ENCODE assay signal across 9 cellular contexts in the genomic region with DNA sequence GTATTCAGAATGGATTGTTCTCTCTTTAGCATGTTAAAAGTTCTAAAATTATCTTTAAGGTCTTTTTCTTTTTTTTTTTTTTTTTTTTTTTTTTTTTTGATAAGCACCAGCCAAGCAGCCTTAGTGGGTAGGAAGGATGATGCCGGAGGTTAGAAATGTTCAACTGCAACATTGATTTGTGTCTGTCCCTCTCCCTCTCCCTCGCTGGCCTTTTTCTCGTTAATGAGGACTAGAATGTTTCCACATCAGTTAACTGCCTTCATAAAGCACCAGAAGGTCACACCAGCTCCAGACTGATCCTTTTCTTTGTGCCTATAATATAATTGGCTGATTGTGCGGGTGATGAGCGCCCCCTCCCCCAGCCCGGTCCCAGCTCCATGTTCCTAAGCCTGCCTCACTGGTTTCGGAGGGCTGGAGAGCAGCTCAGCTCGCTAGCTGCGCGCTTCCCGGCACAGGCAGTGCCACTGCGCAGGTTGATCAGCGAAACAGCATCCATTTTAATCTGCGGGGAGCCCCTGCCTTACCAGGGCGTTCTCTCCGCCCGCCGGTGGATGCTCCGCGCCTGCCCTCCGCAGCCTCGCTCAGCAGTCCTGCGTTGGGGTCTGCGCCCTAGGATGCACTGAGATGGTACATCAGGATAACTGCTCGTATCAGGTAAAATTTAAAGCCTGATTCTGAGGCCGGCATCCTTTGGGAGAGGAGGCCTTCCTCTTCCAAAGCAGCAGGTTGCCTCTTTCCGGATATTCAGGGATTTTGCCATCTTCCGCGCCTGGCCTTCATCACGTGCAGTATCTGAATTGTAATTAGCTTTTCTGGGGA. TPM values are rescaled to one million over a fixed set of nuclear protein-coding genes. Genes with fewer than 3 reads are reported as not detected.
A peak's percentile ranks its signal among the peaks of the same experiment; 100 is the strongest.
DNase-seq lines count a peak whose midpoint lies in the region; ATAC-seq and TF ChIP-seq lines count a peak whose summit lies in the region.
"Had no signal": no experiment of that assay in that cellular context is flagged by ENCODE, and none has a peak within 500 bp of the region (broad histone marks: within the 10 kb centered on the region; RNA-seq: fewer than 3 reads in every experiment).

SCHIP1 (plus strand) TSS at position 301 of the 819 bp plus-strand sequence.

- H3K79me2 ChIP-seq in GM23338 (replicated peaks; ENCODE audit: insufficient read depth), result peaks cover 39% of the 10 kb centered on the region

- ATAC-seq in GM23338 (peak; percentile 99), left ventricle myocardium superior (peak; percentile 72), HG03571 (IDR thresholded peaks at IDR 0.05; ENCODE audit: unreplicated experiment) (no peak)

- H3K4me1 Mint-ChIP-seq in GM23338, result peaks cover 31% of the 10 kb centered on the region
- H3K4me1 Mint-ChIP-seq in T-helper 2 cell treated with Interferon-gamma antibody and Interleukin-4, amounts not matched to agents 5 μg/mL and 100 μg/mL, for 36 hours (ENCODE audit: low read depth), result peaks cover 2% of the 10 kb centered on the region

- H3K4me3 Mint-ChIP-seq in GM23338, result peak within 1 kb of the TSS; percentile 81
- peak within 1 kb of the TSS; percentile 9 for H3K4me3 Mint-ChIP-seq in T-helper 2 cell treated with Interferon-gamma antibody and Interleukin-4, amounts not matched to agents 5 μg/mL and 100 μg/mL, for 36 hours

- peak; percentile 96 for DNase-seq in Ammon's horn (ENCODE audit: low spot score)
- peak; percentile 86 for DNase-seq in GM23338 (ENCODE audit: low spot score)
- DNase-seq in T-helper 2 cell treated with Interferon-gamma antibody and Interleukin-4, amounts not matched to agents 5 μg/mL and 100 μg/mL, for 36 hours (ENCODE audit: low spot score), result no peak
- peak; percentile 58 for DNase-seq in left ventricle myocardium superior
- DNase-seq in prostate gland (ENCODE audit: low spot score), result no peak
- DNase-seq in SHP77 treated with DMSO at 0.1 percent for 48 hours (lab: John Stamatoyannopoulos, UW), result no peak
- no peak for DNase-seq in effector CD4-positive, alpha-beta T cell
- DNase-seq: DND-41 had no signal

- TF ChIP-seq CTCF in GM23338 (conservative IDR thresholded peaks at IDR 0.05; ENCODE audit: low read depth in 2 of 2) (peak in 1 of 2 experiments; percentile 11; a peak in 1 of 4 replicates), prostate gland (IDR thresholded peaks at IDR 0.05) (no peak)

- intact Hi-C loops in left ventricle myocardium superior (cut with micrococcal nuclease) (no loop called here), prostate gland (cut with DNase I) (no loop called here)

- H3K27me3 Mint-ChIP-seq in GM23338 (ENCODE audit: insufficient read depth, low read depth, poor library complexity), result no peaks in the 10 kb centered on the region
- H3K27me3 Mint-ChIP-seq in T-helper 2 cell treated with Interferon-gamma antibody and Interleukin-4, amounts not matched to agents 5 μg/mL and 100 μg/mL, for 36 hours (ENCODE audit: low read depth), result peaks cover 39% of the 10 kb centered on the region

- no peaks in the 10 kb centered on the region for H3K36me3 ChIP-seq in GM23338 (ENCODE audit: insufficient read depth)
- no peaks in the 10 kb centered on the region for H3K36me3 ChIP-seq in prostate gland

- peak within 1 kb of the TSS; percentile 93 for H3K27ac ChIP-seq in GM23338 (ENCODE audit: low read depth)
- peak within 1 kb of the TSS; percentile 3 to 42 for H3K27ac ChIP-seq in prostate gland

- WGBS in prostate gland, result 49% methylated on average over 30 of the region's 30 CpGs

- no peak for TF ChIP-seq POLR2A in prostate gland (IDR thresholded peaks at IDR 0.05)

- H3K9me3 ChIP-seq in prostate gland, result no peaks in the 10 kb centered on the region

- H2AFZ ChIP-seq in GM23338, result peak within 1 kb of the TSS; percentile 85

- no peaks in the 10 kb centered on the region for H3K27me3 ChIP-seq in GM23338 (ENCODE audit: insufficient read depth)
- no peaks in the 10 kb centered on the region for H3K27me3 ChIP-seq in prostate gland (replicated peaks; ENCODE audit: insufficient read depth)

- H4K20me1 ChIP-seq in GM23338 (replicated peaks; ENCODE audit: insufficient read depth), result no peaks in the 10 kb centered on the region

- H3K27ac Mint-ChIP-seq in GM23338, result peak within 1 kb of the TSS; percentile 92
- no peak within 1 kb of the TSS for H3K27ac Mint-ChIP-seq in T-helper 2 cell treated with Interferon-gamma antibody and Interleukin-4, amounts not matched to agents 5 μg/mL and 100 μg/mL, for 36 hours

- no peaks in the 10 kb centered on the region for H3K9me2 ChIP-seq in GM23338 (ENCODE audit: insufficient read depth)

- H3K4me3 ChIP-seq in GM23338 (peak within 1 kb of the TSS; percentile 64), prostate gland (peak within 1 kb of the TSS; percentile 7 to 11)

- H3K4me2 ChIP-seq in GM23338, result peak within 1 kb of the TSS; percentile 78

- H3K4me1 ChIP-seq in GM23338 (ENCODE audit: insufficient read depth) (peaks cover 41% of the 10 kb centered on the region), prostate gland (replicated peaks) (no peaks in the 10 kb centered on the region)

- no peaks in the 10 kb centered on the region; the same call in 2 of the 3 replicates for H3K36me3 Mint-ChIP-seq in GM23338 (ENCODE audit: low read depth)
- H3K36me3 Mint-ChIP-seq in T-helper 2 cell treated with Interferon-gamma antibody and Interleukin-4, amounts not matched to agents 5 μg/mL and 100 μg/mL, for 36 hours (ENCODE audit: low read depth), result no peaks in the 10 kb centered on the region

- no peaks in the 10 kb centered on the region for H3K9me3 Mint-ChIP-seq in GM23338
- no peaks in the 10 kb centered on the region for H3K9me3 Mint-ChIP-seq in T-helper 2 cell treated with Interferon-gamma antibody and Interleukin-4, amounts not matched to agents 5 μg/mL and 100 μg/mL, for 36 hours

- H3F3A ChIP-seq in GM23338 (replicated peaks; ENCODE audit: low read depth), result no peaks in the 10 kb centered on the region

TF ChIP-seq in GM23338, 12 proteins besides CTCF, POLR2A, EP300 and RAD21:
- TF ChIP-seq POLR2AphosphoS5 (IDR thresholded peaks at IDR 0.05; ENCODE audit: low read depth), result peak; percentile 60
- TF ChIP-seq ZNF331 (CRISPR knock-in tag; IDR thresholded peaks at IDR 0.05; ENCODE audit: low read depth), result no peak

RNA-seq across cellular contexts. Expression of gene SCHIP1, which starts in this region (rescaled TPM):
- 12.2 and 17.3 TPM in 2 replicates for total RNA-seq in GM23338 (2014; rRNA removed; shearing (Covaris generic))
- 9.5 and 17.1 TPM in 2 replicates for polyA plus RNA-seq in GM23338 (2016; fragmentation: Nextera tagmentation; extraction: Ambion mirVana)
- total RNA-seq in left ventricle myocardium superior, result 56.3 TPM
- 10 to 100 TPM in 1 of 2 donors, 1 to 10 TPM in 1; 2.6 to 35.3 TPM for total RNA-seq in prostate gland

Comparison
In these comparisons a context has a peak if more than half of its experiments do, and no peak if none do; other contexts are left out.
1. DNase-seq: peak in Ammon's horn (single experiment), GM23338 (single experiment) and left ventricle myocardium superior (single experiment); none in T-helper 2 cell treated with Interferon-gamma antibody and Interleukin-4, amounts not matched to agents 5 μg/mL and 100 μg/mL, for 36 hours (single experiment), prostate gland (single experiment), SHP77 treated with DMSO at 0.1 percent for 48 hours (single experiment) and effector CD4-positive, alpha-beta T cell (single experiment).